26 cellular contexts compared by ENCODE assay signal in the genomic region with DNA sequence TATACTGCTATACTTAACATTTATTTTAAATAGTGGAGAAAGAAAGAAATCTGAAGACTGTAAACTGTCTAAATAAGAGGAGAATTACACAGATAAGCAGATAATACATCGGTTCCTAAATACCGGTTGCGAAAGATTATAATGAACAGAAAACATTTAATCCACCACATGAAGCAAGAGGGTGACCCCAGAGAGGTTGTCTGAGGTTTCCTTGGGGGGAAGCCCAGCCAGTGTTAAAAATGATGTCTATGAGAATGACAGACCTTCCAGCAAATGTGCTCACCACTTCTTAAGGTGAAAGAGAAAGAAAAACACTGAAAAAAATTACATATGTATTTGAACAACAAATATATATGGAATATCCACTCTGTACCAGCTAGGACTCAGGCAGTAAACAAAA.
DNase-seq lines count a peak whose midpoint lies in the region; ATAC-seq and TF ChIP-seq lines count a peak whose summit lies in the region.
"Had no signal": no experiment of that assay in that cellular context is flagged by ENCODE, and none has a peak within 500 bp of the region (broad histone marks: within the 10 kb centered on the region; RNA-seq: fewer than 3 reads in every experiment).

No MANE protein-coding gene starts in this region.

- TF ChIP-seq EP300 in gastroesophageal sphincter (IDR thresholded peaks at IDR 0.05) = no peak

- H3K4me3 ChIP-seq in Jurkat, Clone E6-1 (ENCODE audit: low read length) = no peak overlapping the region
- H3K4me3 ChIP-seq in body of pancreas (no peak overlapping the region), gastroesophageal sphincter (no peak overlapping the region), upper lobe of right lung (no peak overlapping the region)
- H3K4me3 ChIP-seq: GM12878, HAP-1, SJSA1 had no signal

- H3K9me3 ChIP-seq in body of pancreas (no peaks in the 10 kb centered on the region), gastroesophageal sphincter (no peaks in the 10 kb centered on the region), upper lobe of right lung (no peaks in the 10 kb centered on the region)
- H3K9me3 ChIP-seq: HAP-1, SJSA1 had no signal

- peak; percentile 58 for DNase-seq in Jurkat, Clone E6-1 (ENCODE audit: low read depth, low spot score)
- DNase-seq in body of pancreas = peak in 1 of 4 donors; percentile 14
- DNase-seq in upper lobe of right lung = no peak
- DNase-seq in anterior cingulate cortex (lab: John Stamatoyannopoulos, UW) = no peak
- no peak for DNase-seq in NCI-H2081 treated with DMSO at 0.1 percent for 48 hours (lab: John Stamatoyannopoulos, UW)
- no peak for DNase-seq in DMS79 treated with DMSO at 0.1 percent for 48 hours (lab: John Stamatoyannopoulos, UW)
- DNase-seq: CD4-positive, CD25-positive, alpha-beta regulatory T cell; DMS153; GOT3; HFFc6; Kasumi-1; NCI-H1092 treated with DMSO at 0.1 percent for 48 hours; NCI-H1436; NCI-H187; NCI-H2171 treated with DMSO at 0.1 percent for 48 hours; NCI-H524 treated with DMSO at 0.1 percent for 48 hours; NCI-H774; NK-92 treated with Interleukin-12 subunit alpha and Interleukin-12 subunit beta, amount 100 ng/mL, for 24 hours; Right ventricle myocardium superior; RPMI8226 had no signal

- ATAC-seq in body of pancreas = peak; percentile 42
- ATAC-seq in gastroesophageal sphincter = peak; percentile 48
- ATAC-seq in upper lobe of right lung = no peak
- no peak for ATAC-seq in HG02852 (IDR thresholded peaks at IDR 0.05; ENCODE audit: unreplicated experiment)
- ATAC-seq: GM12878 had no signal

- WGBS in body of pancreas, 2 donors = 64 to 74% methylated on average over 3 of the region's 3 CpGs
- WGBS in gastroesophageal sphincter (ENCODE audit: low coverage in 1 of 2), 2 donors = 29 to 70% methylated on average over 2 to 3 of the region's 3 CpGs

- no peak for TF ChIP-seq CTCF in body of pancreas (IDR thresholded peaks at IDR 0.05)
- TF ChIP-seq CTCF in gastroesophageal sphincter (IDR thresholded peaks at IDR 0.05) = no peak
- TF ChIP-seq CTCF in upper lobe of right lung (IDR thresholded peaks at IDR 0.05) = no peak

- no peaks in the 10 kb centered on the region for H3K36me3 ChIP-seq in body of pancreas (replicated peaks in 1 of 2; ENCODE audit: insufficient read depth in 1 of 2, low read depth in 2 of 2)
- no peaks in the 10 kb centered on the region for H3K36me3 ChIP-seq in gastroesophageal sphincter
- H3K36me3 ChIP-seq in upper lobe of right lung = no peaks in the 10 kb centered on the region
- H3K36me3 ChIP-seq: HAP-1, SJSA1 had no signal

- intact Hi-C loops in body of pancreas (cut with DNase I) (no loop called here), upper lobe of right lung (cut with DNase I) (no loop called here)

- TF ChIP-seq POLR2A in body of pancreas (IDR thresholded peaks at IDR 0.05) (no peak), gastroesophageal sphincter (IDR thresholded peaks at IDR 0.05) (no peak)

- H3K27me3 ChIP-seq in body of pancreas = no peaks in the 10 kb centered on the region
- H3K27me3 ChIP-seq in gastroesophageal sphincter = no peaks in the 10 kb centered on the region
- H3K27me3 ChIP-seq in upper lobe of right lung = no peaks in the 10 kb centered on the region

- H3K27ac ChIP-seq in body of pancreas (no peak overlapping the region), gastroesophageal sphincter (peak overlapping the region in 2 of 4 donors; percentile 43 to 51), upper lobe of right lung (peak overlapping the region; percentile 31)
- H3K27ac ChIP-seq: HL-60, SJSA1 had no signal

- H3K4me1 ChIP-seq in body of pancreas (no peaks in the 10 kb centered on the region), gastroesophageal sphincter (no peaks in the 10 kb centered on the region), upper lobe of right lung (no peaks in the 10 kb centered on the region)
- H3K4me1 ChIP-seq: HAP-1, SJSA1 had no signal

Comparison
In these comparisons a context has a peak if more than half of its experiments do, and no peak if none do; other contexts are left out.
1. ATAC-seq: peak in body of pancreas (single experiment) and gastroesophageal sphincter (single experiment); none in upper lobe of right lung (single experiment) and HG02852 (single experiment).